Comparison of ENCODE assay signal across 1 cellular context in the genomic region with DNA sequence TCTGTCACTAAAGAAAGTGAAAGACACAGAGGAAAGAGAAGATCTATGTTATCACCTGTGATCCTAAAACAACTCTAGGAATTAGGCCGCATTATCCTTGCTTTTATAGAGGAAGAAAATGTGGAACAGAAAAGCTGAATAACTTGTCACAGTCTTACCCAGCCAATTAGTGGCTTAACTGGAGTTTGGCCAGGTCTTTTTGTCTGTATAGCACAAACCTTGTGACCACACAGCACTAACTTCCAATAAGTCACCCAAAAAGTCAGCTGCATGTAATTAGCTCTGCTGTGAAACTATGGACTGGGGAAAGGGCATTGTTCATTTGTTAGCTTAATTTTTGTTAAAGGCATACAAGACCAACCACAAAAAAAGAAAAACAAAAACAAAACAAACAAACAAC.
TF ChIP-seq lines count a peak whose summit lies in the region.

No MANE protein-coding gene starts in this region.

TF ChIP-seq in WTC11, 78 proteins besides CTCF, POLR2A, EP300 and RAD21:
- TF ChIP-seq JAZF1 (CRISPR knock-in tag; IDR thresholded peaks at IDR 0.05): no peak
- no peak for TF ChIP-seq NFATC4 (CRISPR knock-in tag; IDR thresholded peaks at IDR 0.05)
- TF ChIP-seq ELF4 (CRISPR knock-in tag; IDR thresholded peaks at IDR 0.05; ENCODE audit: low read depth): no peak
